8 cellular contexts compared by ENCODE assay signal in the genomic region with DNA sequence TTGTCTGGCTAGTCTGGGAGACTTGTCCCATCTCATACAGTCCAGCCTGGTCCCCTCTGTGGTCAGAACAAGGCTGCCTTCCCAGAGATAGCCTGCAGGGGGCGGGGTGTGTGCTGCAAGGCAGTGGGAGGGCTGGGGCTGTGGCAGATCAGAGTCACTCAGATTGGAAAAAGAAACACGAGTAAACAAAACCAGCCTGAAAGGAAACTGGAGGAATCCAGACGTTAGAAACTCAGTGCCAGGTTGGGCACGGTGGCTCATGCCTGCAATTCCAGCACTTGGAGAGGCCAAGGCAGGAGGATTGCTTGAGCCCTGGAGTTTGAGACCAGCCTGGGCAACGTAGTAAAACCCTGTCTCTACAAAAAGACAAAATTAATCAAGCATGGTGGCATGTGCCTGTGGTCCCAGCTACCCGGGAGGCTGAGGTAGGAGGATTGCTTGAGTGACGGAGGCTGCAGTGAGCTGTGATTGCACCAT. TPM values are rescaled to one million over a fixed set of nuclear protein-coding genes. Genes with fewer than 3 reads are reported as not detected.
DNase-seq lines count a peak whose midpoint lies in the region; ATAC-seq and TF ChIP-seq lines count a peak whose summit lies in the region.

No MANE protein-coding gene starts in this region.

- peaks cover 5% of the 10 kb centered on the region for H3K4me1 Mint-ChIP-seq in activated CD4-positive, alpha-beta T cell treated with anti-CD3 and anti-CD28 coated beads, Interleukin-2, amount 10 ng/mL, durations not matched to agents 7 days and 5 days

- ATAC-seq in lower lobe of right lung (peak; percentile 77 to 81), HG03108 (IDR thresholded peaks at IDR 0.05; ENCODE audit: unreplicated experiment) (no peak)

- H3K27ac ChIP-seq in lower lobe of right lung: no peak overlapping the region

- H3K27ac Mint-ChIP-seq in activated CD4-positive, alpha-beta T cell treated with anti-CD3 and anti-CD28 coated beads, Interleukin-2, amount 10 ng/mL, durations not matched to agents 7 days and 5 days: no peak overlapping the region

- H3K4me1 ChIP-seq in lower lobe of right lung: peaks cover 47% of the 10 kb centered on the region

- DNase-seq in AML-193 (lab: John Stamatoyannopoulos, UW) (peak; percentile 53 to 66), GM20000 (ENCODE audit: low spot score) (peak; percentile 82), NCI-H526 (lab: John Stamatoyannopoulos, UW) (peak; percentile 35 to 84), dermis microvascular lymphatic vessel endothelial cell (ENCODE audit: low read depth in 2 of 2) (peak; percentile 52 to 81), lower lobe of right lung (peak; percentile 86)
- DNase-seq in activated CD4-positive, alpha-beta T cell treated with anti-CD3 and anti-CD28 coated beads, Interleukin-2, amount 10 ng/mL, durations not matched to agents 7 days and 5 days: peak; percentile 80
- DNase-seq in stimulated activated CD8-positive, alpha-beta memory T cell treated with anti-CD3 and anti-CD28 coated beads, Interleukin-12 subunit alpha, Interleukin-12 subunit beta, amount 100 ng/mL, for 24 hours (ENCODE audit: extremely low read depth): peak; percentile 38

- H3K9me3 ChIP-seq in lower lobe of right lung: no peaks in the 10 kb centered on the region

- H3K27me3 Mint-ChIP-seq in activated CD4-positive, alpha-beta T cell treated with anti-CD3 and anti-CD28 coated beads, Interleukin-2, amount 10 ng/mL, durations not matched to agents 7 days and 5 days: no peaks in the 10 kb centered on the region

- H3K27me3 ChIP-seq in lower lobe of right lung (ENCODE audit: low read depth): no peaks in the 10 kb centered on the region

- H3K9me3 Mint-ChIP-seq in activated CD4-positive, alpha-beta T cell treated with anti-CD3 and anti-CD28 coated beads, Interleukin-2, amount 10 ng/mL, durations not matched to agents 7 days and 5 days: no peaks in the 10 kb centered on the region

- peaks cover 7% of the 10 kb centered on the region for H3K36me3 Mint-ChIP-seq in activated CD4-positive, alpha-beta T cell treated with anti-CD3 and anti-CD28 coated beads, Interleukin-2, amount 10 ng/mL, durations not matched to agents 7 days and 5 days (ENCODE audit: low read depth)

- POLR2A ChIA-PET in activated CD4-positive, alpha-beta T cell treated with anti-CD3 and anti-CD28 coated beads, Interleukin-2, amount 10 ng/mL, durations not matched to agents 7 days and 5 days (lab: Charles Lee): no interaction called here

- H3K4me3 Mint-ChIP-seq in activated CD4-positive, alpha-beta T cell treated with anti-CD3 and anti-CD28 coated beads, Interleukin-2, amount 10 ng/mL, durations not matched to agents 7 days and 5 days: no peak overlapping the region

- H3K36me3 ChIP-seq in lower lobe of right lung: peaks cover 18% of the 10 kb centered on the region

- intact Hi-C loops in lower lobe of right lung (cut with DNase I): no loop called here

- CTCF ChIA-PET in activated CD4-positive, alpha-beta T cell treated with anti-CD3 and anti-CD28 coated beads, Interleukin-2, amount 10 ng/mL, durations not matched to agents 7 days and 5 days (lab: Charles Lee): interaction anchor here (0.6 to 9.8 kb wide), 8 partner anchors 9 to 315 kb away, joined by 3 to 71 read pairs (median 3); no protein-coding TSS in a partner anchor

- TF ChIP-seq CTCF in GM20000 (IDR thresholded peaks at IDR 0.05; ENCODE audit: extremely low read depth, missing control alignments) (peak; percentile 80), lower lobe of right lung (IDR thresholded peaks at IDR 0.05) (peak; percentile 81)

- no peak overlapping the region for H3K4me3 ChIP-seq in lower lobe of right lung

RNA-seq across cellular contexts. Expression of gene LEMD2, which starts 20.2 kb away (rescaled TPM):
- total RNA-seq in activated CD4-positive, alpha-beta T cell treated with anti-CD3 and anti-CD28 coated beads, Interleukin-2, amount 10 ng/mL, durations not matched to agents 7 days and 5 days: 10 to 100 TPM; 73.1 to 74.1 TPM
- total RNA-seq in dermis microvascular lymphatic vessel endothelial cell (24.6 and 36.3 TPM in 2 replicates), lower lobe of right lung (53.6 TPM)

RNA-seq across cellular contexts. Expression of gene IP6K3, which starts 22.0 kb away (rescaled TPM):
- total RNA-seq in activated CD4-positive, alpha-beta T cell treated with anti-CD3 and anti-CD28 coated beads, Interleukin-2, amount 10 ng/mL, durations not matched to agents 7 days and 5 days: not detected
- total RNA-seq in dermis microvascular lymphatic vessel endothelial cell (not detected in 2 replicates), lower lobe of right lung (3.5 TPM)

RNA-seq across cellular contexts. Expression of gene MLN, which starts 35.1 kb away (rescaled TPM):
- not detected for total RNA-seq in activated CD4-positive, alpha-beta T cell treated with anti-CD3 and anti-CD28 coated beads, Interleukin-2, amount 10 ng/mL, durations not matched to agents 7 days and 5 days
- total RNA-seq in dermis microvascular lymphatic vessel endothelial cell (not detected in 2 replicates), lower lobe of right lung (not detected)

RNA-seq across cellular contexts. Expression of gene UQCC2, which starts 57.2 kb away (rescaled TPM):
- 10 to 100 TPM; 77.6 to 80.0 TPM for total RNA-seq in activated CD4-positive, alpha-beta T cell treated with anti-CD3 and anti-CD28 coated beads, Interleukin-2, amount 10 ng/mL, durations not matched to agents 7 days and 5 days
- total RNA-seq in dermis microvascular lymphatic vessel endothelial cell: 9.9 and 21.2 TPM in 2 replicates
- 39.6 TPM for total RNA-seq in lower lobe of right lung
